Comparison of ENCODE assay signal across 18 cellular contexts in the genomic region with DNA sequence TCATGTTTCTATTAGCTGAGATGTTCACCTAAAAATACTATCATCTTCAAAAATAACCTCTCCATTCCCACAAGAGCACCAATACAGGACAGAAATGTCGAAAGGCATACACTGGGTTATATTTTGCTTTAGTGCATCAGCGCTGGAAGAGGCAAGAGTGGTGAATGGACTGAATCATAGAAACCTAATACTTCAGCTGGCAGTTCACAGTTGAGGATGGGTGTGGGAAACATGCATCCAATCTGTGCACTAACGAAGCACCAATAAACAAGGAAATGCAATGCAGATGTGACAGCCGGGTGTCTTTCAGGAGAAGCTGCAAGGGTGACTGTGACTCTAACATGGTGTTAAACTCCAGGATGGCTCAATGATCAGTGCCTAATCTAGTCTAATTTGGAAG.
DNase-seq lines count a peak whose midpoint lies in the region; ATAC-seq and TF ChIP-seq lines count a peak whose summit lies in the region.
"Had no signal": no experiment of that assay in that cellular context is flagged by ENCODE, and none has a peak within 500 bp of the region (broad histone marks: within the 10 kb centered on the region; RNA-seq: fewer than 3 reads in every experiment).

No MANE protein-coding gene starts in this region.

- no peaks in the 10 kb centered on the region for H3F3A ChIP-seq in PC-3 (ENCODE audit: low read length, unreplicated experiment)

- no peaks in the 10 kb centered on the region for H3K36me3 ChIP-seq in PC-3 (ENCODE audit: low read depth, low read length)
- no peaks in the 10 kb centered on the region for H3K36me3 ChIP-seq in trophoblast cell (ENCODE audit: control insufficient read depth in 1 of 2, insufficient read depth in 2 of 2, low read length in 2 of 2)
- H3K36me3 ChIP-seq: neural progenitor cell had no signal

- H3K27me3 Mint-ChIP-seq in CD4-positive, alpha-beta T cell, result no peaks in the 10 kb centered on the region
- H3K27me3 Mint-ChIP-seq: stimulated activated naive CD8-positive, alpha-beta T cell treated with anti-CD3 and anti-CD28 coated beads, Interleukin-15, Interleukin-2, amounts not matched to agents 100 ng/mL and 50 ng/mL, for 24 hours had no signal

- CTCF ChIA-PET in CD4-positive, alpha-beta T cell (lab: Charles Lee), result interaction anchor here (1.3 kb wide), 2 partner anchors 10 to 11 kb away, joined by 3 to 4 read pairs; no protein-coding TSS in a partner anchor
- CTCF ChIA-PET in PC-3 (lab: Charles Lee), result no interaction called here

- H3K27ac ChIP-seq in CD4-positive, alpha-beta T cell (ENCODE audit: low read depth, low read length), result no peak overlapping the region
- no peak overlapping the region for H3K27ac ChIP-seq in PC-3 (ENCODE audit: low read length)
- no peak overlapping the region for H3K27ac ChIP-seq in trophoblast cell (ENCODE audit: low read depth, low read length)
- H3K27ac ChIP-seq: gastroesophageal sphincter, neural progenitor cell, tibial artery had no signal

- H3K9ac ChIP-seq in PC-3 (ENCODE audit: low read length), result no peak overlapping the region
- peak overlapping the region; percentile 61 for H3K9ac ChIP-seq in trophoblast cell (ENCODE audit: low read length)
- H3K9ac ChIP-seq: neural progenitor cell had no signal

- DNase-seq in CD4-positive, alpha-beta T cell, result no peak
- DNase-seq in PC-3 (no peak), fibroblast of peridontal ligament (ENCODE audit: extremely low read depth) (peak; percentile 84), trophoblast cell (no peak), NCI-H774 (lab: John Stamatoyannopoulos, UW) (no peak)
- DNase-seq: activated CD4-positive, CD25-positive, alpha-beta regulatory T cell treated with anti-CD3 and anti-CD28 coated beads, Interleukin-2, amount 50 U/mL, for 72 hours; adrenal gland; NCI-H1105; NCI-H2081 treated with DMSO at 0.1 percent for 48 hours; NCI-H510A treated with DMSO at 0.1 percent for 48 hours; stimulated activated CD4-positive, alpha-beta T cell treated with anti-CD3 and anti-CD28 coated beads, Interleukin-4, amount 100 ng/mL, for 1 hour; tibial artery had no signal

- H3K4me3 Mint-ChIP-seq in CD4-positive, alpha-beta T cell, result peak overlapping the region; percentile 31
- H3K4me3 Mint-ChIP-seq: neural progenitor cell; stimulated activated naive CD8-positive, alpha-beta T cell treated with anti-CD3 and anti-CD28 coated beads, Interleukin-15, Interleukin-2, amounts not matched to agents 100 ng/mL and 50 ng/mL, for 24 hours had no signal

- H3K4me2 ChIP-seq in PC-3 (ENCODE audit: low read length) (peak overlapping the region; percentile 30), trophoblast cell (ENCODE audit: low read length) (no peak overlapping the region)
- H3K4me2 ChIP-seq: neural progenitor cell, smooth muscle cell had no signal

- no peaks in the 10 kb centered on the region for H3K9me3 Mint-ChIP-seq in CD4-positive, alpha-beta T cell
- H3K9me3 Mint-ChIP-seq: neural progenitor cell had no signal

- no TSS peak for BruUV-seq in PC-3 (replicated peaks; lab: Mats Ljungman, UMichigan)

- no peak overlapping the region for H3K23ac ChIP-seq in trophoblast cell (ENCODE audit: low read length)

- no peak overlapping the region for H2AK5ac ChIP-seq in trophoblast cell (ENCODE audit: low read length)

- no peaks in the 10 kb centered on the region for H3K9me3 ChIP-seq in CD4-positive, alpha-beta T cell (ENCODE audit: control insufficient read depth, low read length)
- H3K9me3 ChIP-seq in PC-3 (ENCODE audit: low read length) (no peaks in the 10 kb centered on the region), trophoblast cell (ENCODE audit: insufficient read depth, low read depth, low read length) (no peaks in the 10 kb centered on the region)
- H3K9me3 ChIP-seq: adrenal gland, gastroesophageal sphincter, tibial artery had no signal

- no peaks in the 10 kb centered on the region for H3K27me3 ChIP-seq in CD4-positive, alpha-beta T cell (ENCODE audit: control insufficient read depth, insufficient read depth, low read length)
- H3K27me3 ChIP-seq in PC-3 (ENCODE audit: low read length) (no peaks in the 10 kb centered on the region), trophoblast cell (ENCODE audit: insufficient read depth, low read length) (no peaks in the 10 kb centered on the region)
- H3K27me3 ChIP-seq: adrenal gland, gastroesophageal sphincter, neural progenitor cell, tibial artery had no signal

- intact Hi-C loops in CD4-positive, alpha-beta T cell (cut with DNase I, micrococcal nuclease), result loop anchor here in 1 of 2 experiments (10.0 kb wide), 1 partner anchor 789 kb away; no protein-coding TSS in a partner anchor
- intact Hi-C loops in PC-3 (cut with micrococcal nuclease), result no loop called here

- H2BK12ac ChIP-seq in trophoblast cell (ENCODE audit: low read length), result no peak overlapping the region

- no peak overlapping the region for H2AFZ ChIP-seq in PC-3 (ENCODE audit: low read length)
- no peak overlapping the region for H2AFZ ChIP-seq in trophoblast cell (ENCODE audit: insufficient read depth, low read length, poor library complexity)
- H2AFZ ChIP-seq: neural progenitor cell had no signal

- no peaks in the 10 kb centered on the region for H3K79me1 ChIP-seq in trophoblast cell (ENCODE audit: low read length)

- H3K9me2 ChIP-seq in PC-3 (replicated peaks; ENCODE audit: low read length), result no peaks in the 10 kb centered on the region

- no CpG with 5 or more reads among the region's 4 CpGs for WGBS in trophoblast cell (ENCODE audit: extremely low coverage, insufficient coverage, insufficient read length)

- H4K8ac ChIP-seq in trophoblast cell (ENCODE audit: low read depth, low read length), result no peak overlapping the region

- H3K36me3 Mint-ChIP-seq in CD4-positive, alpha-beta T cell (ENCODE audit: low read depth), result peaks cover 84% of the 10 kb centered on the region

- H3K4ac ChIP-seq in trophoblast cell (ENCODE audit: low read depth, low read length), result no peak overlapping the region

- H4K12ac ChIP-seq in trophoblast cell (ENCODE audit: low read depth, low read length), result no peak overlapping the region

- no peak overlapping the region for H3K4me3 ChIP-seq in PC-3 (ENCODE audit: low read length)
- no peak overlapping the region for H3K4me3 ChIP-seq in trophoblast cell (ENCODE audit: low read depth, low read length)
- H3K4me3 ChIP-seq: adrenal gland, gastroesophageal sphincter, neural progenitor cell, smooth muscle cell, tibial artery had no signal

- H3K79me2 ChIP-seq in PC-3 (ENCODE audit: low read length) (no peaks in the 10 kb centered on the region), trophoblast cell (ENCODE audit: control insufficient read depth, insufficient read depth, low read length, poor library complexity) (no peaks in the 10 kb centered on the region)

- H3K4me1 Mint-ChIP-seq in CD4-positive, alpha-beta T cell (ENCODE audit: low read depth), result peaks cover 67% of the 10 kb centered on the region

- no peak overlapping the region for H2BK120ac ChIP-seq in trophoblast cell (ENCODE audit: insufficient read depth, low read length, poor library complexity)

- H3K4me1 ChIP-seq in PC-3 (ENCODE audit: insufficient read depth, low read length) (peaks cover 16% of the 10 kb centered on the region), trophoblast cell (ENCODE audit: control insufficient read depth in 1 of 2, insufficient read depth in 2 of 2, low read length in 2 of 2) (no peaks in the 10 kb centered on the region)
- H3K4me1 ChIP-seq: neural progenitor cell had no signal

- no peak overlapping the region for H3K14ac ChIP-seq in trophoblast cell (ENCODE audit: low read length)

- no peak overlapping the region for H4K91ac ChIP-seq in trophoblast cell (ENCODE audit: low read depth, low read length)

- no peak for ATAC-seq in CD4-positive, alpha-beta T cell (ENCODE audit: poor library complexity)
- no peak for ATAC-seq in PC-3
- ATAC-seq in HG03521 (IDR thresholded peaks at IDR 0.05; ENCODE audit: unreplicated experiment), result no peak
- no peak for ATAC-seq in HG03378 (IDR thresholded peaks at IDR 0.05; ENCODE audit: unreplicated experiment)
- ATAC-seq: gastroesophageal sphincter had no signal

- no peak overlapping the region for H3K18ac ChIP-seq in trophoblast cell (ENCODE audit: low read length)

- TF ChIP-seq CTCF in CD4-positive, alpha-beta T cell (IDR thresholded peaks at IDR 0.05), result no peak
- TF ChIP-seq CTCF in PC-3 (conservative IDR thresholded peaks at IDR 0.05; ENCODE audit: low read depth, low read length), result no peak

- POLR2A ChIA-PET in CD4-positive, alpha-beta T cell (lab: Charles Lee), result interaction anchor here (1.1 to 5.2 kb wide), 2 partner anchors 11 to 52 kb away, joined by 3 to 69 read pairs; no protein-coding TSS in a partner anchor
- POLR2A ChIA-PET in PC-3 (lab: Charles Lee; ENCODE audit: unreplicated experiment), result no interaction called here

- no peaks in the 10 kb centered on the region for H4K20me1 ChIP-seq in PC-3 (ENCODE audit: low read length)

- H3K27ac Mint-ChIP-seq in CD4-positive, alpha-beta T cell, result peak overlapping the region; percentile 74
- H3K27ac Mint-ChIP-seq: neural progenitor cell; stimulated activated naive CD8-positive, alpha-beta T cell treated with anti-CD3 and anti-CD28 coated beads, Interleukin-15, Interleukin-2, amounts not matched to agents 100 ng/mL and 50 ng/mL, for 24 hours had no signal

- H2BK5ac ChIP-seq in trophoblast cell (ENCODE audit: low read depth, low read length, poor library complexity), result no peak overlapping the region
